13 cellular contexts compared by ENCODE assay signal in the genomic region with DNA sequence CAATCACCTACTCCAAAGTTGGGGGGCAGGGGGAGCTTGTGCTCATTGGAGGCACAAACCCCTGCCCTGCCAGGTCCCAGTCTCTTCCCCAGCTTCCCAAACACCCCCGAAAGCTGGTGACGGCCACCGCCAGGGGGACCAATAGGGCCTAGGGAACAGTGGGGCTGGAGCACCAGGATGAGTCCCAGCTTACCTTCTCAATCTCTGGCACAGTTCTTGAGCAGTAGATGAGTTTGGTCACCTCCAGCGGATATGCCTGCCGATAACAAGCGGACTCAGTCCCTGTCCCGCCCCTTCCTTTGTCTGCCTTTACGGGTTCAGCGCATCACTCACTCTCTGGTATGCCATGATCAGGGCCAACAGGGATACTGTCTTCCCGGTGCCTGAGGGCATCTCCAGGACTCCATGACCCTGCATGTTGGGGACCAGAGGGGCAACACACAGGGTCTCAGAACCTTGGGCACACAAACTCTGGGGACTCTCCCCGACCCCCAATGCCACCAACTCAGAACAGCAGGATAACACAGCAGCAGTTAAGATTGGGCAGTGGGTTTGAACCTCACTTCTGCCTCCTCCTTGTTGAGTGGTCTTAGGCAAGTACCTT. TPM values are rescaled to one million over a fixed set of nuclear protein-coding genes. Genes with fewer than 3 reads are reported as not detected.
DNase-seq lines count a peak whose midpoint lies in the region; ATAC-seq and TF ChIP-seq lines count a peak whose summit lies in the region.
"Had no signal": no experiment of that assay in that cellular context is flagged by ENCODE, and none has a peak within 500 bp of the region (broad histone marks: within the 10 kb centered on the region; RNA-seq: fewer than 3 reads in every experiment).

No MANE protein-coding gene starts in this region.

- no peaks in the 10 kb centered on the region for H3K27me3 Mint-ChIP-seq in activated naive CD8-positive, alpha-beta T cell treated with anti-CD3 and anti-CD28 coated beads for 36 hours
- peaks cover 0 to 3% of the 10 kb centered on the region in 2 donors for H3K27me3 Mint-ChIP-seq in natural killer cell (ENCODE audit: low read depth in 2 of 2)

- no peaks in the 10 kb centered on the region for H3K27me3 ChIP-seq in foreskin keratinocyte
- H3K27me3 ChIP-seq: sigmoid colon had no signal

- no peak overlapping the region for H3K27ac ChIP-seq in foreskin keratinocyte
- H3K27ac ChIP-seq: sigmoid colon had no signal

- peaks cover 9% of the 10 kb centered on the region for H3K4me1 Mint-ChIP-seq in activated naive CD8-positive, alpha-beta T cell treated with anti-CD3 and anti-CD28 coated beads for 36 hours
- H3K4me1 Mint-ChIP-seq in natural killer cell = peaks cover 6 to 10% of the 10 kb centered on the region in 2 donors

- ATAC-seq in natural killer cell = no peak
- ATAC-seq in HG03045 (IDR thresholded peaks at IDR 0.05; ENCODE audit: unreplicated experiment) = no peak
- no peak for ATAC-seq in foreskin keratinocyte

- TF ChIP-seq CTCF in HFF-Myc (IDR thresholded peaks at IDR 0.05; ENCODE audit: low read depth, low read length, missing control alignments) (no peak), natural killer cell (IDR thresholded peaks at IDR 0.05) (no peak), foreskin keratinocyte (conservative IDR thresholded peaks at IDR 0.05) (no peak)

- H3K36me3 Mint-ChIP-seq in activated naive CD8-positive, alpha-beta T cell treated with anti-CD3 and anti-CD28 coated beads for 36 hours = peaks cover 5% of the 10 kb centered on the region
- H3K36me3 Mint-ChIP-seq in natural killer cell = no peaks in the 10 kb centered on the region

- H3K9me3 Mint-ChIP-seq in activated naive CD8-positive, alpha-beta T cell treated with anti-CD3 and anti-CD28 coated beads for 36 hours = no peaks in the 10 kb centered on the region
- no peaks in the 10 kb centered on the region for H3K9me3 Mint-ChIP-seq in natural killer cell

- DNase-seq in DMS53 (lab: John Stamatoyannopoulos, UW) (peak; percentile 14), DMS53 treated with DMSO at 0.1 percent for 48 hours (lab: John Stamatoyannopoulos, UW; ENCODE audit: unreplicated experiment) (no peak), HFF-Myc (ENCODE audit: extremely low read depth, low read depth) (no peak), natural killer cell (no peak), foreskin keratinocyte (no peak), NCI-H2227 treated with DMSO at 0.1 percent for 48 hours (lab: John Stamatoyannopoulos, UW) (no peak)
- DNase-seq in activated naive CD8-positive, alpha-beta T cell treated with anti-CD3 and anti-CD28 coated beads for 36 hours = no peak
- DNase-seq: amniotic stem cell, KBM-7, NCI-H774, sigmoid colon had no signal

- peak overlapping the region; percentile 86 for H3K4me3 ChIP-seq in HFF-Myc (replicated peaks; ENCODE audit: low read depth, low read length)

- intact Hi-C loops in natural killer cell (cut with micrococcal nuclease) = no loop called here

- H3K27ac Mint-ChIP-seq in activated naive CD8-positive, alpha-beta T cell treated with anti-CD3 and anti-CD28 coated beads for 36 hours = no peak overlapping the region
- no peak overlapping the region for H3K27ac Mint-ChIP-seq in natural killer cell

- H3K4me1 ChIP-seq in foreskin keratinocyte = no peaks in the 10 kb centered on the region

- peak overlapping the region; percentile 60 for H3K4me3 Mint-ChIP-seq in activated naive CD8-positive, alpha-beta T cell treated with anti-CD3 and anti-CD28 coated beads for 36 hours
- peak overlapping the region; percentile 13 for H3K4me3 Mint-ChIP-seq in natural killer cell

RNA-seq across cellular contexts. Expression of gene ERCC2, which starts 1.5 kb away (rescaled TPM):
- total RNA-seq in activated naive CD8-positive, alpha-beta T cell treated with anti-CD3 and anti-CD28 coated beads for 36 hours = 10 to 100 TPM; 25.5 to 29.1 TPM
- total RNA-seq in natural killer cell (10 to 100 TPM; 13.4 to 22.3 (median 14.9) TPM), foreskin keratinocyte (32.1 and 36.9 TPM in 2 replicates)
- polyA plus RNA-seq in foreskin keratinocyte = 34.5 and 40.1 TPM in 2 replicates

RNA-seq across cellular contexts. Expression of gene KLC3, which starts 28.3 kb away (rescaled TPM):
- total RNA-seq in activated naive CD8-positive, alpha-beta T cell treated with anti-CD3 and anti-CD28 coated beads for 36 hours = not detected
- total RNA-seq in natural killer cell = not detected
- total RNA-seq in foreskin keratinocyte = 47.3 and 50.7 TPM in 2 replicates
- 52.5 and 60.7 TPM in 2 replicates for polyA plus RNA-seq in foreskin keratinocyte
- total RNA-seq: A172, sigmoid colon had no signal

RNA-seq across cellular contexts. Expression of gene PPP1R13L, which starts 36.0 kb away (rescaled TPM):
- 1 to 10 TPM; 3.6 to 4.7 TPM for total RNA-seq in activated naive CD8-positive, alpha-beta T cell treated with anti-CD3 and anti-CD28 coated beads for 36 hours
- 1 to 10 TPM; 5.6 to 7.4 (median 5.9) TPM for total RNA-seq in natural killer cell
- 122 and 144 TPM in 2 replicates for total RNA-seq in foreskin keratinocyte
- polyA plus RNA-seq in foreskin keratinocyte = 182 and 227 TPM in 2 replicates

RNA-seq across cellular contexts. Expression of gene POLR1G, which starts 37.6 kb away (rescaled TPM):
- 10 to 100 TPM; 27.0 to 27.1 TPM for total RNA-seq in activated naive CD8-positive, alpha-beta T cell treated with anti-CD3 and anti-CD28 coated beads for 36 hours
- total RNA-seq in natural killer cell (1 to 10 TPM in 1 of 3 donors, under 1 TPM in 2; 0.28 to 1.4 (median 0.45) TPM), foreskin keratinocyte (29.0 and 38.5 TPM in 2 replicates)
- polyA plus RNA-seq in foreskin keratinocyte = 18.3 and 25.4 TPM in 2 replicates

RNA-seq across cellular contexts. Expression of gene CKM, which starts 46.2 kb away (rescaled TPM):
- total RNA-seq in activated naive CD8-positive, alpha-beta T cell treated with anti-CD3 and anti-CD28 coated beads for 36 hours = not detected
- total RNA-seq in natural killer cell (not detected), foreskin keratinocyte (not detected in 2 replicates)
- polyA plus RNA-seq in foreskin keratinocyte = not detected in 2 replicates
- total RNA-seq: A172 had no signal

Comparison
In these comparisons a context has a peak if more than half of its experiments do, and no peak if none do; other contexts are left out.
1. RNA of gene KLC3, which starts 28.3 kb away (total RNA-seq): 47.3 to 50.7 TPM in foreskin keratinocyte; not detected in activated naive CD8-positive, alpha-beta T cell treated with anti-CD3 and anti-CD28 coated beads for 36 hours and not detected in natural killer cell; every median in the first group is over 10 times any median in the second.
2. RNA of gene PPP1R13L, which starts 36.0 kb away (total RNA-seq): 122 to 144 TPM in foreskin keratinocyte; 5.6 to 7.4 TPM in natural killer cell and 3.6 to 4.7 TPM in activated naive CD8-positive, alpha-beta T cell treated with anti-CD3 and anti-CD28 coated beads for 36 hours; every median in the first group is over 10 times any median in the second.